Comparison of ENCODE assay signal across 9 cellular contexts in the genomic region with DNA sequence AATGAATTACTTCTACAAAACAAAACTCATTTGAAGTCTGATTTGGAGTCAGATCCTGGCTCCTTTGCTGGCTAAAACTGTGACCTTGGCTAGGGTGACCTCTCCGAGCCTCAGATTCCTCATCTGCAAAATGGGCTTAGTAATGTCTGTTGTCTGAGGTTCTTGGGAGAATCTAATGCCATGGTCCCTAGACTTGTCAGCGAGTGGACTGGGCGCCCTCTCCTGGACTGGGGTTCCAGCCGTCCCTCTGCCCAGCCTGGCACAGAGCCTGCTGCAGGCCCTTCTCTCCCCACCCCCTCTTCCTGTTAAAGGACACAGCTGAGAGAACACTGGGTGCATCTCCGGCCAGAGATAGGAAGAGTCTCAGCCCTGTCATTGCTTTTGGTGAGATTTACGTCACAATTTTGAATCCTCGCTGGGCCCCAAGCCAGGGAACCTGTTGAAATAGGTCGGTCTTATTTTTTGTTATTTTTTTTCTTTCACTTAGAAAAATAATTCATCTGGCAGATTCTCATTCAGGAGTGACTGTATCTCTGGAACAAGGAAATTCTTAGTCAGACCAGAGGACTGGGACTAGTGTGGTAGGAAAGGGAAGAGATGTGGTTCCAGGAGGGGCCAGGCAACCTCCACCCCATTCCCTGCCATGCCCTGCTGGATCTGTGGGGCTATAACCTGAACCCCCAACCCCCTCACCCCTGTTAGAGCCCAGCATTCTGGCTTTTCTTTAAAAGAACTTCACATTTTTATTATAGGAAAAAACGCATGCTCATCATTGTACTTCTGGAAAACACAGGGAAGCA. TPM values are rescaled to one million over a fixed set of nuclear protein-coding genes. Genes with fewer than 3 reads are reported as not detected.
DNase-seq lines count a peak whose midpoint lies in the region; ATAC-seq, FAIRE-seq and TF ChIP-seq lines count a peak whose summit lies in the region.
"Had no signal": no experiment of that assay in that cellular context is flagged by ENCODE, and none has a peak within 500 bp of the region (broad histone marks: within the 10 kb centered on the region; RNA-seq: fewer than 3 reads in every experiment).

No MANE protein-coding gene starts in this region.

- H3K4me3 ChIP-seq in GM12878 (no peak overlapping the region), thoracic aorta (no peak overlapping the region)

- SMC1A ChIA-PET in GM12878 (lab: Charles Lee; ENCODE audit: uncharacterized antibody, unreplicated experiment): interaction anchor here (1.0 to 2.4 kb wide), 3 partner anchors 146 to 190 kb away, joined by 4 to 10 read pairs (median 4); no protein-coding TSS in a partner anchor

- ATAC-seq in GM12878 (peak; percentile 91), left lobe of liver (peak; percentile 84), thoracic aorta (ENCODE audit: insufficient number of reproducible peaks, low FRiP score, low read depth) (peak; percentile 11), HG03571 (IDR thresholded peaks at IDR 0.05; ENCODE audit: unreplicated experiment) (no peak), HG02678 (IDR thresholded peaks at IDR 0.05; ENCODE audit: unreplicated experiment) (no peak)

- DNase-seq in activated naive CD4-positive, alpha-beta T cell treated with anti-CD3 and anti-CD28 coated beads for 36 hours: peak; percentile 63
- no peak for DNase-seq in activated naive CD4-positive, alpha-beta T cell (lab: John Stamatoyannopoulos, UW)
- DNase-seq in M059J (ENCODE audit: low read depth) (peak; percentile 57), GM12878 (ENCODE audit: low read depth, low spot score) (peak; percentile 61), left lobe of liver (ENCODE audit: low spot score) (peak; percentile 82), thoracic aorta (ENCODE audit: low spot score) (peak; percentile 43)

- no peak overlapping the region for H3K4me3 Mint-ChIP-seq in activated naive CD4-positive, alpha-beta T cell treated with anti-CD3 and anti-CD28 coated beads for 36 hours
- H3K4me3 Mint-ChIP-seq: central memory CD8-positive, alpha-beta T cell had no signal

- no peaks in the 10 kb centered on the region for H3K4me1 Mint-ChIP-seq in activated naive CD4-positive, alpha-beta T cell treated with anti-CD3 and anti-CD28 coated beads for 36 hours (ENCODE audit: low read depth)

- WGBS in GM12878 (ENCODE audit: insufficient coverage, insufficient replicate concordance, low lambda C conversion rate, missing lambda C conversion rate): 10% methylated on average over 9 of the region's 9 CpGs

- no peak overlapping the region for H2AFZ ChIP-seq in GM12878 (ENCODE audit: control insufficient read depth, low read depth, low read length)

- TF ChIP-seq EP300 in GM12878 (IDR thresholded peaks at IDR 0.05; ENCODE audit: borderline replicate concordance in 1 of 2, control insufficient read depth in 1 of 2, low read depth in 2 of 2, low read length in 2 of 2): no peak

- POLR2A ChIA-PET in GM12878 (lab: Charles Lee): interaction anchor here (0.7 kb wide), 1 partner anchor 139 kb away, joined by 4 read pairs; no protein-coding TSS in a partner anchor

- H3K27ac ChIP-seq in GM12878 (ENCODE audit: control insufficient read depth, insufficient read depth): peak overlapping the region; percentile 83
- peak overlapping the region; percentile 87 to 93 for H3K27ac ChIP-seq in thoracic aorta

- H3K4me2 ChIP-seq in GM12878 (ENCODE audit: control insufficient read depth, insufficient read depth): peak overlapping the region; percentile 55

- peak overlapping the region; percentile 30; the same call in 1 of the 2 replicates for H3K9ac ChIP-seq in GM12878 (ENCODE audit: control insufficient read depth, insufficient read depth, low read length)

- CTCF ChIA-PET in activated naive CD4-positive, alpha-beta T cell treated with anti-CD3 and anti-CD28 coated beads for 36 hours (lab: Charles Lee): interaction anchor here (0.8 to 1.5 kb wide), 4 partner anchors 191 to 198 kb away, joined by 4 to 5 read pairs (median 4); no protein-coding TSS in a partner anchor
- CTCF ChIA-PET in GM12878 (lab: Yijun Ruan, JAX): interaction anchor here (0.6 to 2.6 kb wide), 7 partner anchors 22 to 204 kb away, joined by 3 to 10 read pairs (median 6); no protein-coding TSS in a partner anchor

- TF ChIP-seq CTCF in GM12878 (IDR thresholded peaks at IDR 0.05 in 2 of 3, conservative IDR thresholded peaks at IDR 0.05 in 1 of 3; ENCODE audit: control insufficient read depth in 2 of 3, extremely low read depth in 1 of 3, insufficient read depth in 1 of 3, low read depth in 3 of 3, low read length in 3 of 3) (peak; percentile 38 to 61 (median 41); a peak in 4 of 6 replicates), thoracic aorta (IDR thresholded peaks at IDR 0.05) (no peak)

- H3K27me3 ChIP-seq in GM12878 (replicated peaks in 1 of 2; ENCODE audit: control insufficient read depth in 2 of 2, insufficient read depth in 2 of 2, low read length in 1 of 2): no peaks in the 10 kb centered on the region
- H3K27me3 ChIP-seq in thoracic aorta (replicated peaks; ENCODE audit: insufficient read depth): no peaks in the 10 kb centered on the region

- peak; percentile 72 for FAIRE-seq in GM12878 (lab: Jason Lieb, UNC)

- peaks cover 11 to 12% of the 10 kb centered on the region in 2 experiments for H3K36me3 ChIP-seq in GM12878 (ENCODE audit: control insufficient read depth in 2 of 2, insufficient read depth in 2 of 2, low read length in 1 of 2)
- H3K36me3 ChIP-seq in thoracic aorta: peaks cover 10% of the 10 kb centered on the region

- H3K4me1 ChIP-seq in GM12878 (ENCODE audit: control insufficient read depth, insufficient read depth, low read length) (peaks cover 23% of the 10 kb centered on the region), thoracic aorta (ENCODE audit: control insufficient read depth in 1 of 2, low read depth in 2 of 2) (peaks cover 41 to 61% of the 10 kb centered on the region in 2 donors)

- no peaks in the 10 kb centered on the region for H3K9me3 Mint-ChIP-seq in activated naive CD4-positive, alpha-beta T cell treated with anti-CD3 and anti-CD28 coated beads for 36 hours
- H3K9me3 Mint-ChIP-seq: central memory CD8-positive, alpha-beta T cell had no signal

- intact Hi-C loops in activated naive CD4-positive, alpha-beta T cell treated with anti-CD3 and anti-CD28 coated beads for 36 hours (cut with micrococcal nuclease): loop anchor here (1.0 kb wide), 2 partner anchors 141 to 194 kb away; no protein-coding TSS in a partner anchor
- intact Hi-C loops in GM12878 (cut with micrococcal nuclease; ENCODE audit: unreplicated experiment): loop anchor here (5.0 kb wide), 1 partner anchor 199 kb away; no protein-coding TSS in a partner anchor

- TF ChIP-seq RAD21 in GM12878 (IDR thresholded peaks at IDR 0.05; ENCODE audit: insufficient read depth, low read depth, low read length): peak; percentile 48; the same call in 1 of the 2 replicates

- BruUV-seq in GM12878 (replicated peaks; lab: Mats Ljungman, UMichigan): no TSS peak

- no peaks in the 10 kb centered on the region for H3K9me3 ChIP-seq in GM12878 (replicated peaks; ENCODE audit: control insufficient read depth, insufficient read depth, low read length)
- H3K9me3 ChIP-seq in thoracic aorta: no peaks in the 10 kb centered on the region

- peaks cover 8% of the 10 kb centered on the region for H3K36me3 Mint-ChIP-seq in activated naive CD4-positive, alpha-beta T cell treated with anti-CD3 and anti-CD28 coated beads for 36 hours (ENCODE audit: low read depth)

- in situ Hi-C loops in GM12878 (cut with MboI): no loop called here

- no peaks in the 10 kb centered on the region for H3K79me2 ChIP-seq in GM12878 (ENCODE audit: control insufficient read depth, insufficient read depth, low read length)

- no peaks in the 10 kb centered on the region for H3K27me3 Mint-ChIP-seq in activated naive CD4-positive, alpha-beta T cell treated with anti-CD3 and anti-CD28 coated beads for 36 hours (ENCODE audit: low read depth)
- H3K27me3 Mint-ChIP-seq: central memory CD8-positive, alpha-beta T cell had no signal

- RAD21 ChIA-PET in GM12878 (lab: Charles Lee; ENCODE audit: unreplicated experiment): interaction anchor here (1.0 to 1.2 kb wide), 2 partner anchors 21 to 196 kb away, joined by 4 to 5 read pairs; no protein-coding TSS in a partner anchor

- no peak overlapping the region for H3K27ac Mint-ChIP-seq in activated naive CD4-positive, alpha-beta T cell treated with anti-CD3 and anti-CD28 coated beads for 36 hours

- no peak for TF ChIP-seq POLR2A in GM12878 (IDR thresholded peaks at IDR 0.05; ENCODE audit: low read depth, low read length)

- H4K20me1 ChIP-seq in GM12878 (ENCODE audit: control insufficient read depth, insufficient read depth): no peaks in the 10 kb centered on the region

TF ChIP-seq in GM12878, 131 proteins besides CTCF, POLR2A, EP300 and RAD21 (continues in another document):
- TF ChIP-seq IKZF2 (IDR thresholded peaks at IDR 0.05): 0 out of 4 replicates have a peak, but pooled peaks of 1 of the 2 experiments have one; percentile 15
- TF ChIP-seq ESRRA (IDR thresholded peaks at IDR 0.05; ENCODE audit: low read length): peak; percentile 97
- peak; percentile 73 for TF ChIP-seq SMARCA5 (IDR thresholded peaks at IDR 0.05)
- peak; percentile 74 for TF ChIP-seq CREB1 (IDR thresholded peaks at IDR 0.05; ENCODE audit: low read depth)
- TF ChIP-seq CREM (IDR thresholded peaks at IDR 0.05; ENCODE audit: low read depth): peak; percentile 65

RNA-seq across cellular contexts. Expression of gene RPL26L1, which starts 48.2 kb away (rescaled TPM):
- total RNA-seq in activated naive CD4-positive, alpha-beta T cell treated with anti-CD3 and anti-CD28 coated beads for 36 hours: 10 to 100 TPM; 75.4 to 82.7 TPM
- 91.3 and 91.7 TPM in 2 replicates for total RNA-seq in M059J (2014; rRNA removed; shearing (Covaris generic))
- total RNA-seq in GM12878 (2013; cell fraction: nucleolus; rRNA removed): 3.8 and 5.7 TPM in 2 replicates
- total RNA-seq in GM12878 (2014; rRNA removed) (61.5 and 64.4 TPM in 2 replicates), GM12878 (2014; rRNA removed; fragmentation: Illumina TruSeq; extraction: Trizol) (89.2 and 92.8 TPM in 2 replicates), GM12878 (2021) (61.1 and 67.2 TPM in 2 replicates), left lobe of liver (16.3 TPM), thoracic aorta (1 to 10 TPM; 7.2 to 9.9 TPM)
- 96.8 TPM for polyA plus RNA-seq in GM12878 (2011; ENCODE audit: low read depth)
- polyA plus RNA-seq in GM12878 (2011; rRNA removed) (121 and 139 TPM in 2 replicates), GM12878 (2014; fragmentation: Illumina TruSeq; extraction: Trizol) (76.4 and 93.7 TPM in 2 replicates), GM12878 (2014; fragmentation: Nextera tagmentation; extraction: Ambion mirVana) (100 to 1,000 TPM; 326 to 331 TPM), GM12878 (2014; rRNA removed) (83.3 and 97.2 TPM in 2 replicates), GM12878 (2016; fragmentation: Nextera tagmentation; extraction: Ambion mirVana) (100 to 1,000 TPM; 183 TPM)
- polyA plus RNA-seq in GM12878 (2011; cell fraction: cytosol; rRNA removed): 83.6 and 127 TPM in 2 replicates
- polyA plus RNA-seq in GM12878 (2011; cell fraction: nucleus; rRNA removed): 62.9 and 70.5 TPM in 2 replicates
- 56.1 and 57.3 TPM in 2 replicates for polyA plus RNA-seq in GM12878 (2012)
- polyA minus RNA-seq in GM12878 (2011; rRNA and poly(A)+ RNA removed): 40.9 and 57.4 TPM in 2 replicates
- polyA minus RNA-seq in GM12878 (2011; cell fraction: cytosol; rRNA and poly(A)+ RNA removed): 11.9 and 21.1 TPM in 2 replicates
- polyA minus RNA-seq in GM12878 (2011; cell fraction: nucleus; rRNA and poly(A)+ RNA removed): 7.1 and 13.2 TPM in 2 replicates

Comparison
In these comparisons a context has a peak if more than half of its experiments do, and no peak if none do; other contexts are left out.
1. DNase-seq: peak in activated naive CD4-positive, alpha-beta T cell treated with anti-CD3 and anti-CD28 coated beads for 36 hours (single experiment), M059J (single experiment), GM12878 (single experiment), left lobe of liver (single experiment) and thoracic aorta (single experiment); none in activated naive CD4-positive, alpha-beta T cell (0 of 4).
2. ATAC-seq: peak in GM12878 (single experiment), left lobe of liver (single experiment) and thoracic aorta (single experiment); none in HG03571 (single experiment) and HG02678 (single experiment).